Comparison of ENCODE assay signal across 15 cellular contexts in the genomic region with DNA sequence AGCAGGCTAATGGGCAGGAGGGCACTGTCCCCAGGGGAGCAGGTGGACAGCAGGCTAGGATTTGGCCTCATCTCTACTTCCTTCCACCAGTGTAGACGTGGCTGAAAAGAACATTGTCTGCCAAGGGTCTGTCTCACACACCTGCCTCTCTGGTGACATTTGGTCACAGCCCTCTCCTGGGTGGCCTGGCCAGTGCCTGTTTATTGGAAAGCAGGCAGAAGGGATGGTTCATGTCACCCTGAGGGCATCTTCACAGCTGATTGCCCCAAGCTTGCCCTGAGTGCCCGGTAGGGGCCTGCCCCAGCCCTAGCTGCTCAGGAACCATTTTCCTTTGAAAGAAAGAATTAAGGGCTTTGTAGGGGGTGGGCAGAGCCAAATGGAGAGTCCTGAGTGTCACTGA.
A peak's percentile ranks its signal among the peaks of the same experiment; 100 is the strongest.
DNase-seq lines count a peak whose midpoint lies in the region; ATAC-seq and TF ChIP-seq lines count a peak whose summit lies in the region.
"Had no signal": no experiment of that assay in that cellular context is flagged by ENCODE, and none has a peak within 500 bp of the region (broad histone marks: within the 10 kb centered on the region; RNA-seq: fewer than 3 reads in every experiment).

No MANE protein-coding gene starts in this region.

- no peaks in the 10 kb centered on the region for H3K36me3 ChIP-seq in parathyroid adenoma (ENCODE audit: control insufficient read depth, insufficient read depth, low read length)
- H3K36me3 ChIP-seq: BE2C, HAP-1 had no signal

- DNase-seq in G401 (ENCODE audit: low spot score) (peak; percentile 28), dorsolateral prefrontal cortex (no peak), mesothelial cell of epicardium (ENCODE audit: low spot score in 2 of 2, unreplicated experiment in 2 of 2) (no peak), posterior vena cava (ENCODE audit: low spot score) (no peak)
- no peak for DNase-seq in stimulated activated naive CD4-positive, alpha-beta T cell (lab: John Stamatoyannopoulos, UW)
- DNase-seq: Caco-2; CD8-positive, alpha-beta memory T cell; GOT3 had no signal

- no peak overlapping the region for H3K9ac ChIP-seq in parathyroid adenoma

- H3K9me3 ChIP-seq in parathyroid adenoma (ENCODE audit: control insufficient read depth, low read length): no peaks in the 10 kb centered on the region
- H3K9me3 ChIP-seq: A549, BE2C, Caco-2, HAP-1 had no signal

- no peak overlapping the region for H3K4me3 ChIP-seq in dorsolateral prefrontal cortex
- no peak overlapping the region for H3K4me3 ChIP-seq in parathyroid adenoma (ENCODE audit: low read depth, low read length)
- H3K4me3 ChIP-seq: A549, HAP-1 had no signal

- no peaks in the 10 kb centered on the region for H3K9me3 Mint-ChIP-seq in mesothelial cell of epicardium
- H3K9me3 Mint-ChIP-seq: CD8-positive, alpha-beta memory T cell had no signal

- peak overlapping the region; percentile 57 for H2AFZ ChIP-seq in parathyroid adenoma

- H3K27me3 ChIP-seq in dorsolateral prefrontal cortex (no peaks in the 10 kb centered on the region), parathyroid adenoma (ENCODE audit: control insufficient read depth, insufficient read depth, low read length) (no peaks in the 10 kb centered on the region)
- H3K27me3 ChIP-seq: BE2C had no signal

- H3K4me1 Mint-ChIP-seq in mesothelial cell of epicardium: no peaks in the 10 kb centered on the region
- H3K4me1 Mint-ChIP-seq: CD8-positive, alpha-beta memory T cell; IgD-negative memory B cell had no signal

- ATAC-seq in GM21723 (IDR thresholded peaks at IDR 0.05; ENCODE audit: unreplicated experiment): no peak
- ATAC-seq: A549 had no signal

- intact Hi-C loops in dorsolateral prefrontal cortex (cut with DNase I) (loop anchor here in 1 of 2 donors (2.0 kb wide), 1 partner anchor 18 kb away; no protein-coding TSS in a partner anchor), posterior vena cava (cut with DNase I) (no loop called here)

- no peak overlapping the region for H3K4me2 ChIP-seq in parathyroid adenoma (ENCODE audit: low read length)
- H3K4me2 ChIP-seq: A549 had no signal

- H3K79me2 ChIP-seq in parathyroid adenoma: no peaks in the 10 kb centered on the region

- H3K4me1 ChIP-seq in parathyroid adenoma: peaks cover 44% of the 10 kb centered on the region
- H3K4me1 ChIP-seq: A549, Caco-2, HAP-1 had no signal

- H3K27ac Mint-ChIP-seq in mesothelial cell of epicardium: no peak overlapping the region
- H3K27ac Mint-ChIP-seq: CD8-positive, alpha-beta memory T cell; IgD-negative memory B cell had no signal

- no peaks in the 10 kb centered on the region for H3K36me3 Mint-ChIP-seq in mesothelial cell of epicardium
- H3K36me3 Mint-ChIP-seq: CD8-positive, alpha-beta memory T cell; IgD-negative memory B cell had no signal

- no peak overlapping the region for H3K4me3 Mint-ChIP-seq in mesothelial cell of epicardium
- H3K4me3 Mint-ChIP-seq: CD8-positive, alpha-beta memory T cell; IgD-negative memory B cell had no signal

- H3K27ac ChIP-seq in angular gyrus (ENCODE audit: low read depth, low read length) (peak overlapping the region; percentile 93), dorsolateral prefrontal cortex (peak overlapping the region in 58 of 59 donors; percentile 39 to 98 (median 88)), parathyroid adenoma (no peak overlapping the region)
- H3K27ac ChIP-seq: A549 had no signal

- TF ChIP-seq CTCF in dorsolateral prefrontal cortex (IDR thresholded peaks at IDR 0.05 in 54 of 56, conservative IDR thresholded peaks at IDR 0.05 in 2 of 56; ENCODE audit: low read depth in 1 of 56, partially characterized antibody in 56 of 56) (no peak), parathyroid adenoma (IDR thresholded peaks at IDR 0.05) (no peak), mesothelial cell of epicardium (IDR thresholded peaks at IDR 0.05; ENCODE audit: unreplicated experiment) (no peak)

- in situ Hi-C loops in G401 (cut with HindIII; ENCODE audit: low sequenced_read_pairs): no loop called here

- H3K27me3 Mint-ChIP-seq in mesothelial cell of epicardium (ENCODE audit: low read depth): peaks cover 8% of the 10 kb centered on the region
